ENCODE assay signal across 9 cellular contexts in the genomic region with DNA sequence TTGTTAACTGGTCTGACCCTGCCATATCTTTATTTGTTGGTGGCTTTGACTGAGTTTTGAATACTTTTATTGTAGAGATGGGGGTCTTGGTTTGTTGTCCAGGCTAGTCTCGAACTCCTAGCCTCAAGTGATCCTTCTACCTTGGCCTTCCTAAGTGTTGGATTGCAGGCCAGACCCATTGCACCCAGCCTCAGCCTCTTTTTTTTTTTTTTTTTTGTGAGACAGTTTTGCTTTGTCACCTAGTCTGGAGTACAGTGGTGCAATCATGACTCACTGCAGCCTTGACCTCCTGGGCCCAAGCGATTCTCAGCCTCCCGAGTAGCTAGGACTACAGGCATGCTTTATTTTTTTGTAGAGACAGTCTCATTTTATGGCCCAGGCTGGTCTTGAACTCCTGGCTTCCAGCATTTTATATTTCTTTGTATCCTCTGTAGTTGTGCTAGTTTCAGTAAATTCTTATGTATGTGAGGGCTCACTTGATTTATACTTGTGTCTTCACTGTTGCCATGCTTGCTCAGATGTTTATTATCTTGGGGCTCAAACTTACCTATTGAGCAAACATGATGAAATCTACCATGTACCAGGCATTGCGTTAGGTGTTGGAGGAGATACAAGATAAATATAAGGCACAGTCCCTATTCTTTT. TPM values are rescaled to one million over a fixed set of nuclear protein-coding genes. Genes with fewer than 3 reads are reported as not detected.
A peak's percentile ranks its signal among the peaks of the same experiment; 100 is the strongest.
DNase-seq lines count a peak whose midpoint lies in the region; TF ChIP-seq lines count a peak whose summit lies in the region.
"Had no signal": no experiment of that assay in that cellular context is flagged by ENCODE, and none has a peak within 500 bp of the region (broad histone marks: within the 10 kb centered on the region; RNA-seq: fewer than 3 reads in every experiment).

No MANE protein-coding gene starts in this region.

- CTCF ChIA-PET in OCI-LY7 (lab: Charles Lee; ENCODE audit: unreplicated experiment) = no interaction called here

- H3K9me2 ChIP-seq in OCI-LY7 (ENCODE audit: insufficient read depth, low read length) = no peaks in the 10 kb centered on the region

- TF ChIP-seq CTCF in fibroblast of the aortic adventitia (IDR thresholded peaks at IDR 0.05; ENCODE audit: insufficient read depth, low read length) (no peak), OCI-LY7 (conservative IDR thresholded peaks at IDR 0.05; ENCODE audit: low read length) (no peak)

- H3K27me3 ChIP-seq in skeletal muscle satellite cell (ENCODE audit: control insufficient read depth, insufficient read depth, low read length) = no peaks in the 10 kb centered on the region

- intact Hi-C loops in OCI-LY7 (cut with micrococcal nuclease; ENCODE audit: unreplicated experiment) = no loop called here

- POLR2A ChIA-PET in OCI-LY7 (lab: Charles Lee) = interaction anchor here (0.7 kb wide), 2 partner anchors 57 to 374 kb away, joined by 4 read pairs; no protein-coding TSS in a partner anchor

- H3K4me1 ChIP-seq in skeletal muscle satellite cell (ENCODE audit: control insufficient read depth, insufficient read depth, low read length) (peaks cover 67% of the 10 kb centered on the region), OCI-LY7 (ENCODE audit: insufficient read depth, low read length, poor library complexity, severe bottlenecking) (no peaks in the 10 kb centered on the region)

- no peak overlapping the region for H2AFZ ChIP-seq in OCI-LY7 (ENCODE audit: low read length)

- peaks cover 5% of the 10 kb centered on the region for H3K36me3 ChIP-seq in skeletal muscle satellite cell (ENCODE audit: insufficient read depth, low read length)
- H3K36me3 ChIP-seq in OCI-LY7 (ENCODE audit: insufficient read depth, low read length) = peaks cover 64% of the 10 kb centered on the region

- H3K4me3 ChIP-seq in fibroblast of the aortic adventitia (ENCODE audit: low read depth, low read length) = no peak overlapping the region
- no peak overlapping the region for H3K4me3 ChIP-seq in skeletal muscle satellite cell (ENCODE audit: low read length)
- H3K4me3 ChIP-seq in OCI-LY7 (ENCODE audit: low read depth, low read length, poor library complexity, severe bottlenecking) = no peak overlapping the region

- H3K9me3 ChIP-seq in skeletal muscle satellite cell (replicated peaks; ENCODE audit: low read length) = no peaks in the 10 kb centered on the region
- H3K9me3 ChIP-seq in OCI-LY7 (ENCODE audit: low read length) = no peaks in the 10 kb centered on the region

- peaks cover 5% of the 10 kb centered on the region; the same call in 1 of the 2 replicates for H4K20me1 ChIP-seq in OCI-LY7 (ENCODE audit: insufficient read depth, low read length)

- H3K79me2 ChIP-seq in OCI-LY7 (ENCODE audit: insufficient read depth, low read depth, low read length) = peaks cover 95% of the 10 kb centered on the region

- H3K27ac ChIP-seq in OCI-LY7 (ENCODE audit: low read depth, low read length, poor library complexity, severe bottlenecking) = no peak overlapping the region
- H3K27ac ChIP-seq: KMS-11 had no signal

- H3K9ac ChIP-seq in skeletal muscle satellite cell (ENCODE audit: low read depth, low read length) = peak overlapping the region; percentile 10
- H3K9ac ChIP-seq: KMS-11 had no signal

- peak; percentile 27 for DNase-seq in GOT3 (lab: John Stamatoyannopoulos, UW)
- DNase-seq in SKM-1 treated with dmso at 0.1 percent for 144 hours (lab: John Stamatoyannopoulos, UW; ENCODE audit: unreplicated experiment) = peak; percentile 29
- DNase-seq in fibroblast of the aortic adventitia (ENCODE audit: low read depth) = peak; percentile 89
- DNase-seq in activated effector memory CD4-positive, alpha-beta T cell treated with Interleukin-2 at 50 U/mL for 16 hours = no peak
- no peak for DNase-seq in OCI-LY7 (ENCODE audit: low spot score)
- no peak for DNase-seq in GM19240 (ENCODE audit: insufficient read length, low spot score)
- DNase-seq in D341Med (ENCODE audit: low spot score) = no peak

- H3K4me2 ChIP-seq in skeletal muscle satellite cell (ENCODE audit: low read length) = peak overlapping the region; percentile 47
- H3K4me2 ChIP-seq in OCI-LY7 (ENCODE audit: low read length) = no peak overlapping the region
- H3K4me2 ChIP-seq: KMS-11 had no signal

- BruUV-seq in OCI-LY7 (replicated peaks; lab: Mats Ljungman, UMichigan) = no TSS peak

RNA-seq across cellular contexts. Expression of gene THRAP3, which starts 24.1 kb away (rescaled TPM):
- total RNA-seq in fibroblast of the aortic adventitia (ENCODE audit: low replicate concordance) = 47.8 and 130 TPM in 2 replicates
- total RNA-seq in skeletal muscle satellite cell (2012; rRNA removed) = 89.2 and 104 TPM in 2 replicates
- total RNA-seq in OCI-LY7 (2014; rRNA removed; shearing (Covaris generic)) = 76.1 and 98.7 TPM in 2 replicates
- total RNA-seq in OCI-LY7 (2022) = 131 and 132 TPM in 2 replicates

RNA-seq across cellular contexts. Expression of gene SH3D21, which starts 57.8 kb away (rescaled TPM):
- total RNA-seq in fibroblast of the aortic adventitia (ENCODE audit: low replicate concordance) (5.2 and 9.3 TPM in 2 replicates), OCI-LY7 (2022) (10.6 and 16.7 TPM in 2 replicates)
- 3.5 and 13.8 TPM in 2 replicates for total RNA-seq in skeletal muscle satellite cell (2012; rRNA removed)
- total RNA-seq in OCI-LY7 (2014; rRNA removed; shearing (Covaris generic)) = 15.2 and 16.4 TPM in 2 replicates

Comparison
In these comparisons a context has a peak if more than half of its experiments do, and no peak if none do; other contexts are left out.
1. DNase-seq: peak in GOT3 (single experiment), SKM-1 treated with dmso at 0.1 percent for 144 hours (single experiment) and fibroblast of the aortic adventitia (single experiment); none in activated effector memory CD4-positive, alpha-beta T cell treated with Interleukin-2 at 50 U/mL for 16 hours (single experiment), OCI-LY7 (single experiment), GM19240 (single experiment) and D341Med (single experiment).